Comparison of ENCODE assay signal across 12 cellular contexts in genomic region chr11:1888811-1889526, GRCh38. TPM values are rescaled to one million over a fixed set of nuclear protein-coding genes. Genes with fewer than 3 reads are reported as not detected.
DNase-seq lines count a peak whose midpoint lies in the region; FAIRE-seq and TF ChIP-seq lines count a peak whose summit lies in the region.
"Had no signal": no experiment of that assay in that cellular context is flagged by ENCODE, and none has a peak within 500 bp of the region (broad histone marks: within the 10 kb centered on the region; RNA-seq: fewer than 3 reads in every experiment).

No MANE protein-coding gene starts in this region.

- H3K36me3 ChIP-seq in left ventricle myocardium inferior = peaks cover 23% of the 10 kb centered on the region

- H2BK20ac ChIP-seq in H9 (ENCODE audit: low read depth, low read length, poor library complexity, severe bottlenecking) = no peak overlapping the region

- H4K8ac ChIP-seq in H9 (replicated peaks; ENCODE audit: insufficient read length, low read depth, low read length) = no peak overlapping the region

- no peak overlapping the region for H2BK15ac ChIP-seq in H9 (ENCODE audit: low read depth, low read length)

- H2BK12ac ChIP-seq in H9 (ENCODE audit: insufficient read length, low read depth, low read length) = no peak overlapping the region

- TF ChIP-seq CTCF in left ventricle myocardium inferior (IDR thresholded peaks at IDR 0.05; ENCODE audit: borderline replicate concordance) (no peak), H9 (conservative IDR thresholded peaks at IDR 0.05) (no peak)

- H4K20me1 ChIP-seq in H9 (ENCODE audit: control insufficient read depth, insufficient read depth, insufficient read length) = no peaks in the 10 kb centered on the region

- H3K56ac ChIP-seq in H9 (ENCODE audit: insufficient read length, low read depth, low read length) = no peak overlapping the region

- peaks cover 19% of the 10 kb centered on the region for H3K27me3 Mint-ChIP-seq in H9 (ENCODE audit: low read depth)

- H3K9ac ChIP-seq in H9 (ENCODE audit: extremely low read depth, insufficient read length, low read length) = no peak overlapping the region

- H3K27ac ChIP-seq in left ventricle myocardium inferior (replicated peaks) (peak overlapping the region; percentile 33), H9 (ENCODE audit: insufficient read length, low read depth, low read length) (no peak overlapping the region)

- no peaks in the 10 kb centered on the region for H3K23me2 ChIP-seq in H9 (ENCODE audit: insufficient read length, low read depth, low read length, poor library complexity, severe bottlenecking)

- DNase-seq in GF-D8 (lab: John Stamatoyannopoulos, UW) (peak; percentile 50), left ventricle myocardium inferior (no peak), dermis blood vessel endothelial cell (no peak), occipital lobe (lab: John Stamatoyannopoulos, UW) (no peak), HTR-8/SVneo (ENCODE audit: insufficient read length, low spot score) (no peak), H9 (no peak)
- DNase-seq in activated CD8-positive, alpha-beta memory T cell treated with anti-CD3 and anti-CD28 coated beads for 4 hours (ENCODE audit: low read depth in 2 of 2) = peak; percentile 54 to 60
- peak; percentile 25 to 78 (median 42) for DNase-seq in stimulated activated CD4-positive, alpha-beta T cell treated with anti-CD3 and anti-CD28 coated beads, TNF-alpha, amount 100 ng/mL, for 24 hours (ENCODE audit: low read depth in 3 of 3)
- DNase-seq: cerebellar nuclear complex, DMS79, NCI-H510A treated with DMSO at 0.1 percent for 48 hours had no signal

- intact Hi-C loops in left ventricle myocardium inferior (cut with micrococcal nuclease) = no loop called here

- no peak overlapping the region for H2AFZ ChIP-seq in H9 (ENCODE audit: low read length)

- no peak overlapping the region for H3K18ac ChIP-seq in H9 (ENCODE audit: insufficient read length, low read depth, low read length)

- no peaks in the 10 kb centered on the region; a peak in 1 of 5 replicates for H3K9me3 Mint-ChIP-seq in H9

- no peak overlapping the region for H3K14ac ChIP-seq in H9 (ENCODE audit: insufficient read depth, low read length)

- no peaks in the 10 kb centered on the region for H3K36me3 Mint-ChIP-seq in H9 (ENCODE audit: insufficient read depth in 1 of 3, low read depth in 3 of 3)

- H3K4ac ChIP-seq in H9 (ENCODE audit: low read depth, low read length) = no peak overlapping the region

- no peak for FAIRE-seq in HTR-8/SVneo (lab: Jason Lieb, UNC)

- H3T11ph ChIP-seq in H9 (ENCODE audit: low read length) = no peak overlapping the region

- no peaks in the 10 kb centered on the region for H3K79me2 ChIP-seq in H9 (ENCODE audit: insufficient read depth, low read length)

- no peak overlapping the region for H4K5ac ChIP-seq in H9 (ENCODE audit: insufficient read length, low read depth, low read length)

- no peak overlapping the region for H2AK5ac ChIP-seq in H9 (ENCODE audit: insufficient read length, low read length)

- H3K79me1 ChIP-seq in H9 (ENCODE audit: insufficient read depth, low read depth, low read length, poor library complexity, severe bottlenecking) = no peaks in the 10 kb centered on the region

- H3K4me1 Mint-ChIP-seq in H9 = no peaks in the 10 kb centered on the region

- WGBS in H9 (ENCODE audit: extremely low coverage, insufficient read length, low lambda C conversion rate) = no CpG with 5 or more reads among the region's 26 CpGs

- no peak overlapping the region for H4K91ac ChIP-seq in H9 (ENCODE audit: insufficient read length, low read depth, low read length)

- no peak overlapping the region for H3K4me3 Mint-ChIP-seq in H9

- H3K4me1 ChIP-seq in left ventricle myocardium inferior (peaks cover 26% of the 10 kb centered on the region), H9 (ENCODE audit: insufficient read depth, low read length) (no peaks in the 10 kb centered on the region)

- no peak overlapping the region for H3K4me3 ChIP-seq in left ventricle myocardium inferior

- H3K9me3 ChIP-seq in left ventricle myocardium inferior (replicated peaks) (no peaks in the 10 kb centered on the region), H9 (ENCODE audit: control insufficient read depth, low read depth, low read length) (no peaks in the 10 kb centered on the region)

- no peaks in the 10 kb centered on the region for H3K27me3 ChIP-seq in left ventricle myocardium inferior (ENCODE audit: low read depth)
- H3K27me3 ChIP-seq in H9 (ENCODE audit: insufficient read depth, low read length) = no peaks in the 10 kb centered on the region

- H3K4me2 ChIP-seq in H9 (ENCODE audit: insufficient read depth, insufficient read length, low read length) = no peak overlapping the region

- H2BK120ac ChIP-seq in H9 (ENCODE audit: low read depth, low read length, poor library complexity, severe bottlenecking) = no peak overlapping the region

- H2BK5ac ChIP-seq in H9 (ENCODE audit: insufficient read length, low read length) = no peak overlapping the region

- H3K23ac ChIP-seq in H9 (ENCODE audit: insufficient read length, low read depth, low read length) = no peak overlapping the region

- H3K27ac Mint-ChIP-seq in H9 = peak overlapping the region in 1 of 3 experiments; percentile 70; a peak in 2 of 7 replicates

RNA-seq across cellular contexts. Expression of gene PRR33, which starts 2.7 kb away (rescaled TPM):
- total RNA-seq in left ventricle myocardium inferior (2.4 TPM), dermis blood vessel endothelial cell (not detected in 2 replicates), occipital lobe (not detected), H9 (2021) (not detected in 2 replicates)
- total RNA-seq: lung microvascular endothelial cell had no signal

RNA-seq across cellular contexts. Expression of gene TNNT3, which starts 30.5 kb away (rescaled TPM):
- total RNA-seq in left ventricle myocardium inferior = 30.7 TPM
- total RNA-seq in dermis blood vessel endothelial cell = not detected in 2 replicates
- 2.0 TPM for total RNA-seq in occipital lobe
- not detected in 2 replicates for total RNA-seq in H9 (2021)
- total RNA-seq: lung microvascular endothelial cell had no signal

RNA-seq across cellular contexts. Expression of gene LSP1, which starts 36.1 kb away (rescaled TPM):
- total RNA-seq in left ventricle myocardium inferior (19.7 TPM), dermis blood vessel endothelial cell (0.42 TPM in 1 of 2 replicates, not detected in the other), occipital lobe (0.47 TPM), H9 (2021) (not detected in 2 replicates)
- total RNA-seq: lung microvascular endothelial cell had no signal

RNA-seq across cellular contexts. Expression of gene TNNI2, which starts 50.2 kb away (rescaled TPM):
- not detected for total RNA-seq in left ventricle myocardium inferior
- total RNA-seq in dermis blood vessel endothelial cell = not detected in 2 replicates
- 0.62 TPM for total RNA-seq in occipital lobe
- total RNA-seq in H9 (2021) = not detected in 2 replicates
- total RNA-seq: lung microvascular endothelial cell had no signal

RNA-seq across cellular contexts. Expression of gene SYT8, which starts 54.2 kb away (rescaled TPM):
- total RNA-seq in left ventricle myocardium inferior (not detected), dermis blood vessel endothelial cell (not detected in 2 replicates), occipital lobe (not detected), H9 (2021) (not detected in 2 replicates)
- total RNA-seq: lung microvascular endothelial cell had no signal

Comparison
In these comparisons a context has a peak if more than half of its experiments do, and no peak if none do; other contexts are left out.
1. DNase-seq: peak in GF-D8 (single experiment), activated CD8-positive, alpha-beta memory T cell treated with anti-CD3 and anti-CD28 coated beads for 4 hours (2 of 2) and stimulated activated CD4-positive, alpha-beta T cell treated with anti-CD3 and anti-CD28 coated beads, TNF-alpha, amount 100 ng/mL, for 24 hours (3 of 3); none in left ventricle myocardium inferior (single experiment), dermis blood vessel endothelial cell (single experiment), occipital lobe (single experiment), HTR-8/SVneo (single experiment) and H9 (single experiment).
2. RNA of gene TNNT3, which starts 30.5 kb away (total RNA-seq): 30.7 TPM in left ventricle myocardium inferior (single experiment); 2.0 TPM in occipital lobe (single experiment), not detected in H9 and not detected in dermis blood vessel endothelial cell; every median in the first group is over 10 times any median in the second.
3. RNA of gene LSP1, which starts 36.1 kb away (total RNA-seq): 19.7 TPM in left ventricle myocardium inferior (single experiment); 0.47 TPM in occipital lobe (single experiment), 0.42 TPM in dermis blood vessel endothelial cell and not detected in H9; every median in the first group is over 10 times any median in the second.